Comparison of ENCODE assay signal across 8 cellular contexts in the genomic region with DNA sequence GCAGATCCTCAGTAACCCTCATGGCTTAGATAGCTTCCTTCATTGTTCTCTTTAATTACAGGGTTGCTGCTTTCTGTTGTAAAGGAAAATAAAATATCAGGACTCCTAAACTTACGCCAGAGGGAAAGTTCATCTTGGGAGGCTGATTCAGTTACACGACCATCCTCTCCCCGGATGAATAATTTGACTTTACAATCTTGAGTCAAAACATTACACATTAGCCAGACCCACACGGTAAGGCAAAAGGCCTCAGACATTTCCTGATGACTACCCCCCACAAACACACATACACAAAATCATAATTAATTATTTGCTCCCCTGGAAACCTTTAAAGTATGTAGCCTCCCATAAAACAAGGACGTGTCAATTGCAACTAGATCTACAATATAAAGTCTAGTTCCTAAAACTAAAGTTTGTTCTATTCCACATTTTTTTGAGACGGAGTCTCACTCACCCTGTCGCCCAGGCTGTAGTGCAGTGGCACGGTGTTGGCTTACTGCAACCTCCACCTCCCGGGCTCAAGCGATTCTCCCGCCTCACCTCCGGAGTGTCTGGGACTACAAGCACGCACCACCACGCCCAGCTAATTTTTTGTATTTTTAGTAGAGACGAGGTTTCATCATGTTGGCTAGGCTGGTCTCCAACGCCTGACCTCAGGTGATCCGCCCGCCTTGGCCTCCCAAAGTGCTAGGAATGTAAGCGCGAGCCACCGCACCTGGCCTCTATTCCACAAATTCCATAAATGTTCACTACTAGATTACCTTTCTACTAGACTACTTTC. TPM values are rescaled to one million over a fixed set of nuclear protein-coding genes. Genes with fewer than 3 reads are reported as not detected.
DNase-seq lines count a peak whose midpoint lies in the region; ATAC-seq lines count a peak whose summit lies in the region.

No MANE protein-coding gene starts in this region.

- peaks cover 52% of the 10 kb centered on the region for H3K4me1 Mint-ChIP-seq in dendritic cell treated with granulocyte-macrophage colony-stimulating factor and Interleukin-4, amounts not matched to agents 40 ng/mL and 50 ng/mL, for 4 days (ENCODE audit: low read depth)
- peaks cover 31 to 32% of the 10 kb centered on the region in 2 donors for H3K4me1 Mint-ChIP-seq in natural killer cell treated with Interleukin-12 subunit alpha and Interleukin-12 subunit beta and Interleukin-15 and Interleukin-18, amount 100 ng/mL, for 72 hours (ENCODE audit: low read depth in 2 of 2)

- in situ Hi-C loops in G401 (cut with HindIII; ENCODE audit: low sequenced_read_pairs) = loop anchor here (25.0 kb wide), 1 partner anchor 160 kb away; no protein-coding TSS in a partner anchor

- ATAC-seq in natural killer cell treated with Interleukin-12 subunit alpha and Interleukin-12 subunit beta and Interleukin-15 and Interleukin-18, amount 100 ng/mL, for 72 hours = peak in 1 of 2 donors; percentile 41

- peak overlapping the region; percentile 95 for H3K4me3 Mint-ChIP-seq in dendritic cell treated with granulocyte-macrophage colony-stimulating factor and Interleukin-4, amounts not matched to agents 40 ng/mL and 50 ng/mL, for 4 days
- peak overlapping the region; percentile 98 for H3K4me3 Mint-ChIP-seq in natural killer cell treated with Interleukin-12 subunit alpha and Interleukin-12 subunit beta and Interleukin-15 and Interleukin-18, amount 100 ng/mL, for 72 hours

- no peaks in the 10 kb centered on the region for H3K27me3 Mint-ChIP-seq in dendritic cell treated with granulocyte-macrophage colony-stimulating factor and Interleukin-4, amounts not matched to agents 40 ng/mL and 50 ng/mL, for 4 days
- peaks cover 0 to 11% of the 10 kb centered on the region in 2 donors for H3K27me3 Mint-ChIP-seq in natural killer cell treated with Interleukin-12 subunit alpha and Interleukin-12 subunit beta and Interleukin-15 and Interleukin-18, amount 100 ng/mL, for 72 hours

- H3K36me3 Mint-ChIP-seq in dendritic cell treated with granulocyte-macrophage colony-stimulating factor and Interleukin-4, amounts not matched to agents 40 ng/mL and 50 ng/mL, for 4 days (ENCODE audit: low read depth) = peaks cover 43% of the 10 kb centered on the region
- no peaks in the 10 kb centered on the region for H3K36me3 Mint-ChIP-seq in natural killer cell treated with Interleukin-12 subunit alpha and Interleukin-12 subunit beta and Interleukin-15 and Interleukin-18, amount 100 ng/mL, for 72 hours

- peak; percentile 13 for DNase-seq in NCI-H146 (lab: John Stamatoyannopoulos, UW)
- no peak for DNase-seq in NCI-H146 treated with DMSO at 0.1 percent for 48 hours (lab: John Stamatoyannopoulos, UW; ENCODE audit: unreplicated experiment)
- peak; percentile 54 for DNase-seq in NCI-H460 (ENCODE audit: extremely low read depth, low read depth)
- DNase-seq in natural killer cell treated with Interleukin-12 subunit alpha and Interleukin-12 subunit beta and Interleukin-15 and Interleukin-18, amount 100 ng/mL, for 72 hours (ENCODE audit: low spot score) = no peak
- DNase-seq in NCI-H1092 (lab: John Stamatoyannopoulos, UW) = no peak
- no peak for DNase-seq in stimulated activated naive CD4-positive, alpha-beta T cell (lab: John Stamatoyannopoulos, UW)
- no peak for DNase-seq in G401 (ENCODE audit: low spot score)

- intact Hi-C loops in dendritic cell treated with granulocyte-macrophage colony-stimulating factor and Interleukin-4, amounts not matched to agents 40 ng/mL and 50 ng/mL, for 4 days (cut with micrococcal nuclease) = loop anchor here (1.0 kb wide), 1 partner anchor 22 kb away; no protein-coding TSS in a partner anchor

- H3K9me3 Mint-ChIP-seq in dendritic cell treated with granulocyte-macrophage colony-stimulating factor and Interleukin-4, amounts not matched to agents 40 ng/mL and 50 ng/mL, for 4 days = no peaks in the 10 kb centered on the region
- H3K9me3 Mint-ChIP-seq in natural killer cell treated with Interleukin-12 subunit alpha and Interleukin-12 subunit beta and Interleukin-15 and Interleukin-18, amount 100 ng/mL, for 72 hours = no peaks in the 10 kb centered on the region

- peak overlapping the region; percentile 98 for H3K27ac Mint-ChIP-seq in dendritic cell treated with granulocyte-macrophage colony-stimulating factor and Interleukin-4, amounts not matched to agents 40 ng/mL and 50 ng/mL, for 4 days
- H3K27ac Mint-ChIP-seq in natural killer cell treated with Interleukin-12 subunit alpha and Interleukin-12 subunit beta and Interleukin-15 and Interleukin-18, amount 100 ng/mL, for 72 hours = peak overlapping the region; percentile 90 to 93

RNA-seq across cellular contexts. Expression of a gene that starts 0.8 kb away (rescaled TPM):
- 1,806 and 1,917 TPM in 2 replicates for total RNA-seq in NCI-H460 (2014; rRNA removed; shearing (Covaris generic))
- 2,189 and 2,288 TPM in 2 replicates for polyA plus RNA-seq in NCI-H460 (2014; cell fraction: nucleus; rRNA removed)
- total RNA-seq in natural killer cell treated with Interleukin-12 subunit alpha and Interleukin-12 subunit beta and Interleukin-15 and Interleukin-18, amount 100 ng/mL, for 72 hours = 100 to 1,000 TPM; 246 to 396 TPM
- 1,347 and 1,417 TPM in 2 replicates for total RNA-seq in G401 (2014; rRNA removed; shearing (Covaris generic))

RNA-seq across cellular contexts. Expression of a gene that starts 22.4 kb away (rescaled TPM):
- total RNA-seq in NCI-H460 (2014; rRNA removed; shearing (Covaris generic)) = 1.1 and 1.6 TPM in 2 replicates
- polyA plus RNA-seq in NCI-H460 (2014; cell fraction: nucleus; rRNA removed) = 1.8 and 3.0 TPM in 2 replicates
- 1 to 10 TPM; 3.8 to 5.6 TPM for total RNA-seq in natural killer cell treated with Interleukin-12 subunit alpha and Interleukin-12 subunit beta and Interleukin-15 and Interleukin-18, amount 100 ng/mL, for 72 hours
- 4.7 and 6.4 TPM in 2 replicates for total RNA-seq in G401 (2014; rRNA removed; shearing (Covaris generic))

RNA-seq across cellular contexts. Expression of a gene that starts 22.6 kb away (rescaled TPM):
- total RNA-seq in NCI-H460 (2014; rRNA removed; shearing (Covaris generic)) = 2.9 and 3.5 TPM in 2 replicates
- polyA plus RNA-seq in NCI-H460 (2014; cell fraction: nucleus; rRNA removed) = 1.3 and 4.2 TPM in 2 replicates
- total RNA-seq in natural killer cell treated with Interleukin-12 subunit alpha and Interleukin-12 subunit beta and Interleukin-15 and Interleukin-18, amount 100 ng/mL, for 72 hours = 1 to 10 TPM; 2.4 to 8.4 TPM
- 2.5 TPM in 2 replicates for total RNA-seq in G401 (2014; rRNA removed; shearing (Covaris generic))

RNA-seq across cellular contexts. Expression of a gene that starts 28.1 kb away (rescaled TPM):
- 85.0 and 95.1 TPM in 2 replicates for total RNA-seq in NCI-H460 (2014; rRNA removed; shearing (Covaris generic))
- polyA plus RNA-seq in NCI-H460 (2014; cell fraction: nucleus; rRNA removed) = 123 and 148 TPM in 2 replicates
- 100 to 1,000 TPM; 137 to 181 TPM for total RNA-seq in natural killer cell treated with Interleukin-12 subunit alpha and Interleukin-12 subunit beta and Interleukin-15 and Interleukin-18, amount 100 ng/mL, for 72 hours
- total RNA-seq in G401 (2014; rRNA removed; shearing (Covaris generic)) = 116 TPM in 2 replicates

RNA-seq across cellular contexts. Expression of a gene that starts 31.6 kb away (rescaled TPM):
- total RNA-seq in NCI-H460 (2014; rRNA removed; shearing (Covaris generic)) = 0.27 and 0.52 TPM in 2 replicates
- polyA plus RNA-seq in NCI-H460 (2014; cell fraction: nucleus; rRNA removed) = 0.13 TPM in 1 of 2 replicates, not detected in the other
- 1 to 10 TPM; 2.4 to 4.0 TPM for total RNA-seq in natural killer cell treated with Interleukin-12 subunit alpha and Interleukin-12 subunit beta and Interleukin-15 and Interleukin-18, amount 100 ng/mL, for 72 hours
- 4.3 and 7.6 TPM in 2 replicates for total RNA-seq in G401 (2014; rRNA removed; shearing (Covaris generic))

Comparison
In these comparisons a context has a peak if more than half of its experiments do, and no peak if none do; other contexts are left out.
1. DNase-seq: peak in NCI-H146 (single experiment) and NCI-H460 (single experiment); none in NCI-H146 treated with DMSO at 0.1 percent for 48 hours (single experiment), natural killer cell treated with Interleukin-12 subunit alpha and Interleukin-12 subunit beta and Interleukin-15 and Interleukin-18, amount 100 ng/mL, for 72 hours (single experiment), NCI-H1092 (single experiment), stimulated activated naive CD4-positive, alpha-beta T cell (0 of 6) and G401 (single experiment).